ENCODE assay signal across 8 cellular contexts in the genomic region with DNA sequence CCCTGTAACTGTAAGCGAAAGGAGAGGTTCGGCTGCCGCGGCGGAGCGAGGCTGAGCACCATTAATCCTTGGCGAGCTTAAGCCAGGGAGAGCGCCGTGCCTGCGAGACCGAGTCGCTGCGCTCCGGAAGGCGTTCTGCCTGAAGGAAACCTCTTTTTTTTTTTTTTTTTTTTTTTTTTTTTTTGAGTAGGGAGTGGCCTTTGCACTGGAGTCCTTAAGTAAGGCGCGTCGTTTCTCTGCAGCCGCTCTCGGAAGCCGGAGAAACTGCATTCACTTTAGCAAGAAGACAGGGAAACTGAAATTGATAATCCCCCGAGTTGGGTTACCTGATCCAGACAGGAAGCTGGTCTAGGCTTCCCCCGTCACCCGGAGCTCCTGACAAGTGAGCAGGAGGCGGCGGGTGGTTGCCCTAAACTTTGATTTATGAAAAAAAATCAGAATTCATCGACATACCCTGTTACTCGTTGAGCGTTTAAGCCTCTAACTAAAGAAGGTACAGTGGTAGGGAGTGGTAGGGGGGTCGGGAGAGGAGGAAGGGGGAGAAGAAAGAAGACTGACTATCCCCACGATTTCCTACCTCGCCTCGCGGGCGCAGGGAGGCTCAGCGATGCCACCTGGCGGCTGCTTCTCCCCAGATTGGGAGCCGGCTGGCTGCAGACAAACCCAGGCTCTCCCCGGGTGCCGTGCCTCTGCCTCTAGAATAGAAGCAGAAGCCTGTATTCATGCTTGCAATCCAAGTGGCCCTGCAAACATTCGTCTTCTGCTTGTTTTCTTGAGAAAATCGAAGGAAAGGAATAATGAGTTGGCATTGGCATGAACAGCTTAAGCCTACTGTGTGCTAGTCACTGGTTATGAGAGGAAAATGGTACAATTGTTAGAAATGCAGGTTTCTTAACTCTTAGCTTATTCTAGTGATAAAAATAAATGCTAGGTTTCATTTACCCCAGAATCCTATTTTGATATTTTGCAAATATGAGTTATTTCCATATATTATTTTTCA. TPM values are rescaled to one million over a fixed set of nuclear protein-coding genes. Genes with fewer than 3 reads are reported as not detected.
DNase-seq lines count a peak whose midpoint lies in the region; ATAC-seq and TF ChIP-seq lines count a peak whose summit lies in the region.

No MANE protein-coding gene starts in this region.

- H3K23ac ChIP-seq in IMR-90 (ENCODE audit: low read depth, low read length) = peak overlapping the region; percentile 100

- peak overlapping the region; percentile 97 for H2BK120ac ChIP-seq in IMR-90 (ENCODE audit: low read depth, low read length)

- POLR2A ChIA-PET in IMR-90 (lab: Charles Lee; ENCODE audit: unreplicated experiment) = interaction anchor here (0.5 to 1.2 kb wide), 7 partner anchors 180 to 1024 kb away, joined by 3 to 21 read pairs (median 7); no protein-coding TSS in a partner anchor

- H2BK20ac ChIP-seq in IMR-90 (ENCODE audit: low read depth, low read length) = peak overlapping the region; percentile 90

- H3K79me1 ChIP-seq in IMR-90 (ENCODE audit: low read depth in 1 of 2, low read length in 2 of 2) = peaks cover 0 to 7% of the 10 kb centered on the region in 2 experiments; a peak in 1 of 4 replicates

- H3K9me3 ChIP-seq in IMR-90 (ENCODE audit: control insufficient read depth, insufficient read depth, low read length) = no peaks in the 10 kb centered on the region
- H3K9me3 ChIP-seq in OCI-LY3 (ENCODE audit: insufficient read depth, low read length) = no peaks in the 10 kb centered on the region
- no peaks in the 10 kb centered on the region for H3K9me3 ChIP-seq in mucosa of stomach (ENCODE audit: control insufficient read depth, low read length)

- TF ChIP-seq CTCF in IMR-90 (conservative IDR thresholded peaks at IDR 0.05; ENCODE audit: low read depth, low read length) (peak; percentile 87), OCI-LY3 (IDR thresholded peaks at IDR 0.05; ENCODE audit: low read depth, low read length) (peak; percentile 72)

- H3K4me2 ChIP-seq in IMR-90 (ENCODE audit: low read depth, low read length) (peak overlapping the region; percentile 87), OCI-LY3 (ENCODE audit: low read length) (peak overlapping the region; percentile 75)

- H3K27ac Mint-ChIP-seq in stimulated activated effector memory CD8-positive, alpha-beta T cell treated with anti-CD3 and anti-CD28 coated beads, Interleukin-12 subunit alpha, Interleukin-12 subunit beta, amount 100 ng/mL, for 72 hours = no peak overlapping the region

- peak overlapping the region; percentile 24 to 97 for H4K8ac ChIP-seq in IMR-90 (ENCODE audit: low read depth in 2 of 2, low read length in 2 of 2)

- no peaks in the 10 kb centered on the region for H3K9me3 Mint-ChIP-seq in stimulated activated effector memory CD8-positive, alpha-beta T cell treated with anti-CD3 and anti-CD28 coated beads, Interleukin-12 subunit alpha, Interleukin-12 subunit beta, amount 100 ng/mL, for 72 hours

- H4K5ac ChIP-seq in IMR-90 (ENCODE audit: low read depth, low read length) = peak overlapping the region; percentile 29

- peak overlapping the region; percentile 94 for H2BK5ac ChIP-seq in IMR-90 (ENCODE audit: low read depth, low read length, poor library complexity, severe bottlenecking)

- H2BK15ac ChIP-seq in IMR-90 (ENCODE audit: low read depth, low read length) = peak overlapping the region; percentile 97; the same call in 1 of the 3 replicates

- peaks cover 6% of the 10 kb centered on the region for H4K20me1 ChIP-seq in IMR-90 (ENCODE audit: insufficient read depth, low read length)
- H4K20me1 ChIP-seq in OCI-LY3 (ENCODE audit: insufficient read depth, low read length) = no peaks in the 10 kb centered on the region

- peak overlapping the region; percentile 99 for H3K14ac ChIP-seq in IMR-90 (replicated peaks; ENCODE audit: low read depth, low read length)

- H3K4me1 Mint-ChIP-seq in stimulated activated effector memory CD8-positive, alpha-beta T cell treated with anti-CD3 and anti-CD28 coated beads, Interleukin-12 subunit alpha, Interleukin-12 subunit beta, amount 100 ng/mL, for 72 hours = peaks cover 16% of the 10 kb centered on the region

- H3K56ac ChIP-seq in IMR-90 (ENCODE audit: extremely low read depth, insufficient read depth, low read length) = peak overlapping the region; percentile 100

- peak overlapping the region; percentile 92 for H3K9ac ChIP-seq in IMR-90 (ENCODE audit: low read depth, low read length)
- peak overlapping the region; percentile 84 for H3K9ac ChIP-seq in OCI-LY3 (ENCODE audit: low read length)
- peak overlapping the region; percentile 80 for H3K9ac ChIP-seq in mucosa of stomach (ENCODE audit: low read length)

- H3K27me3 ChIP-seq in IMR-90 (ENCODE audit: control insufficient read depth, insufficient read depth, low read length) (no peaks in the 10 kb centered on the region), OCI-LY3 (ENCODE audit: low read depth, low read length) (no peaks in the 10 kb centered on the region), mucosa of stomach (ENCODE audit: control insufficient read depth, insufficient read depth, low read length) (no peaks in the 10 kb centered on the region)

- WGBS in IMR-90 (ENCODE audit: extremely low coverage in 2 of 2, insufficient read length in 1 of 2), 2 experiments = no CpG with 5 or more reads among the region's 42 CpGs

- no peaks in the 10 kb centered on the region for H3K36me3 ChIP-seq in IMR-90 (ENCODE audit: control insufficient read depth, insufficient read depth, low read length)
- no peaks in the 10 kb centered on the region for H3K36me3 ChIP-seq in OCI-LY3 (replicated peaks; ENCODE audit: low read depth, low read length)
- H3K36me3 ChIP-seq in mucosa of stomach (ENCODE audit: control insufficient read depth, insufficient read depth, low read length) = no peaks in the 10 kb centered on the region

- in situ Hi-C loops in IMR-90 (cut with MboI; ENCODE audit: low sequenced_read_pairs) = loop anchor here (5.0 to 10.0 kb wide), 4 partner anchors 584 to 1856 kb away; no protein-coding TSS in a partner anchor

- DNase-seq in DMS53 (lab: John Stamatoyannopoulos, UW) = peak; percentile 93
- peak; percentile 90 for DNase-seq in IMR-90
- DNase-seq in activated T-cell treated with anti-CD3 and anti-CD28 coated beads for 48 hours (ENCODE audit: low read depth) = peak; percentile 77
- DNase-seq in erythroblast (lab: John Stamatoyannopoulos, UW) = peak; percentile 64 to 75
- DNase-seq in stimulated activated effector memory CD8-positive, alpha-beta T cell treated with anti-CD3 and anti-CD28 coated beads, Interleukin-12 subunit alpha, Interleukin-12 subunit beta, amount 100 ng/mL, for 72 hours (ENCODE audit: low spot score in 2 of 2) = peak; percentile 80 to 91

- TF ChIP-seq RAD21 in IMR-90 (IDR thresholded peaks at IDR 0.05; ENCODE audit: low read length) = peak; percentile 90

- peak overlapping the region; percentile 94 for H3K27ac ChIP-seq in IMR-90 (ENCODE audit: insufficient read depth, low read length)
- peak overlapping the region; percentile 89 for H3K27ac ChIP-seq in OCI-LY3 (ENCODE audit: low read length)

- peak overlapping the region; percentile 96 for H3K4ac ChIP-seq in IMR-90 (ENCODE audit: low read depth, low read length)

- peak overlapping the region; percentile 92 for H3K4me3 Mint-ChIP-seq in stimulated activated effector memory CD8-positive, alpha-beta T cell treated with anti-CD3 and anti-CD28 coated beads, Interleukin-12 subunit alpha, Interleukin-12 subunit beta, amount 100 ng/mL, for 72 hours

- no peak overlapping the region for H2AK5ac ChIP-seq in IMR-90 (ENCODE audit: low read depth, low read length)

- 0 out of 2 replicates have a peak, but pooled peaks cover 2% of the 10 kb centered on the region for H3K9me1 ChIP-seq in IMR-90 (ENCODE audit: insufficient read depth, low read length)

- ATAC-seq in GM21526 (IDR thresholded peaks at IDR 0.05; ENCODE audit: low FRiP score, unreplicated experiment) (peak; percentile 33), IMR-90 (ENCODE audit: low read depth) (peak; percentile 43)
- ATAC-seq in stimulated activated effector memory CD8-positive, alpha-beta T cell treated with anti-CD3 and anti-CD28 coated beads, Interleukin-12 subunit alpha, Interleukin-12 subunit beta, amount 100 ng/mL, for 72 hours = peak; percentile 79

- H3K4me1 ChIP-seq in IMR-90 (ENCODE audit: control insufficient read depth, insufficient read depth, low read length) (peaks cover 3% of the 10 kb centered on the region; the same call in 1 of the 2 replicates), OCI-LY3 (ENCODE audit: low read length) (peaks cover 23% of the 10 kb centered on the region), mucosa of stomach (ENCODE audit: control insufficient read depth, insufficient read depth, low read length) (peaks cover 4% of the 10 kb centered on the region)

- TF ChIP-seq POLR2A in IMR-90 (IDR thresholded peaks at IDR 0.05; ENCODE audit: low read depth, low read length) (peak; percentile 44; the same call in 1 of the 2 replicates), erythroblast (IDR thresholded peaks at IDR 0.05; ENCODE audit: low read length) (no peak)

- no TSS peak for BruUV-seq in IMR-90 (replicated peaks; lab: Mats Ljungman, UMichigan)

- dilution Hi-C loops in IMR-90 (cut with HindIII; ENCODE audit: low sequenced_read_pairs, unreplicated experiment) = no loop called here

- peak overlapping the region; percentile 94 for H2AK9ac ChIP-seq in IMR-90 (replicated peaks; ENCODE audit: low read depth, low read length, poor library complexity)

- CTCF ChIA-PET in IMR-90 (lab: Yijun Ruan, JAX) = interaction anchor here (0.6 to 1.6 kb wide), 12 partner anchors 159 to 1396 kb away, joined by 3 to 11 read pairs (median 5); no protein-coding TSS in a partner anchor

- H3K18ac ChIP-seq in IMR-90 (ENCODE audit: low read depth, low read length) = peak overlapping the region; percentile 72

- intact Hi-C loops in IMR-90 (cut with micrococcal nuclease) = loop anchor here (1.0 to 10.0 kb wide), 8 partner anchors 484 to 1187 kb away; a partner anchor contains a TSS

- H2AFZ ChIP-seq in IMR-90 (replicated peaks; ENCODE audit: low read length, poor library complexity) (peak overlapping the region; percentile 95), OCI-LY3 (ENCODE audit: low read depth, low read length) (peak overlapping the region; percentile 55; the same call in 1 of the 2 replicates)

- H3K79me2 ChIP-seq in OCI-LY3 (ENCODE audit: low read length) = peaks cover 5% of the 10 kb centered on the region

- H3K36me3 Mint-ChIP-seq in stimulated activated effector memory CD8-positive, alpha-beta T cell treated with anti-CD3 and anti-CD28 coated beads, Interleukin-12 subunit alpha, Interleukin-12 subunit beta, amount 100 ng/mL, for 72 hours = no peaks in the 10 kb centered on the region

- peak overlapping the region; percentile 91 for H4K91ac ChIP-seq in IMR-90 (ENCODE audit: insufficient read depth, low read depth, low read length)

- H3K4me3 ChIP-seq in IMR-90 (ENCODE audit: insufficient read depth, low read depth, low read length) = peak overlapping the region; percentile 58
- H3K4me3 ChIP-seq in OCI-LY3 (ENCODE audit: low read length) = peak overlapping the region; percentile 85
- H3K4me3 ChIP-seq in mucosa of stomach (ENCODE audit: low read length) = peak overlapping the region; percentile 80

RNA-seq across cellular contexts. Expression of a gene that starts 4.4 kb away (rescaled TPM):
- 4.7 and 6.4 TPM in 2 replicates for total RNA-seq in IMR-90 (2012; rRNA removed)
- polyA plus RNA-seq in IMR-90 (2012; rRNA removed) = 4.8 and 5.4 TPM in 2 replicates
- polyA plus RNA-seq in IMR-90 (2012; cell fraction: cytosol; rRNA removed) = 3.1 and 5.4 TPM in 2 replicates
- 4.5 and 8.7 TPM in 2 replicates for polyA plus RNA-seq in IMR-90 (2012; cell fraction: nucleus; rRNA removed; ENCODE audit: low replicate concordance)

Comparison
In these comparisons a context has a peak if more than half of its experiments do, and no peak if none do; other contexts are left out.
1. Peak in every context shown above with its lines: DNase-seq, ATAC-seq, H3K4me3 ChIP-seq and H3K27ac ChIP-seq.